Comparison of ENCODE assay signal across 8 cellular contexts in genomic region chr2:178111743-178112142, GRCh38. TPM values are rescaled to one million over a fixed set of nuclear protein-coding genes. Genes with fewer than 3 reads are reported as not detected.
DNase-seq lines count a peak whose midpoint lies in the region; ATAC-seq and TF ChIP-seq lines count a peak whose summit lies in the region.

No MANE protein-coding gene starts in this region.

- H3K27ac Mint-ChIP-seq in Caco-2 (ENCODE audit: unreplicated experiment) (peak overlapping the region; percentile 80), natural killer cell (peak overlapping the region; percentile 79 to 87)
- H3K27ac Mint-ChIP-seq in activated naive CD8-positive, alpha-beta T cell treated with anti-CD3 and anti-CD28 coated beads, Interleukin-2, amount 50 U/mL, for 24 hours: no peak overlapping the region

- H3K27me3 Mint-ChIP-seq in Caco-2 (ENCODE audit: insufficient read depth, unreplicated experiment): peaks cover 7% of the 10 kb centered on the region
- no peaks in the 10 kb centered on the region for H3K27me3 Mint-ChIP-seq in activated naive CD8-positive, alpha-beta T cell treated with anti-CD3 and anti-CD28 coated beads, Interleukin-2, amount 50 U/mL, for 24 hours
- no peaks in the 10 kb centered on the region for H3K27me3 Mint-ChIP-seq in natural killer cell (ENCODE audit: low read depth in 2 of 2)

- peak overlapping the region; percentile 94 for H3K4me3 Mint-ChIP-seq in Caco-2 (ENCODE audit: unreplicated experiment)
- H3K4me3 Mint-ChIP-seq in activated naive CD8-positive, alpha-beta T cell treated with anti-CD3 and anti-CD28 coated beads, Interleukin-2, amount 50 U/mL, for 24 hours: peak overlapping the region; percentile 92
- H3K4me3 Mint-ChIP-seq in natural killer cell: peak overlapping the region; percentile 92

- H3K9me3 Mint-ChIP-seq in Caco-2 (ENCODE audit: unreplicated experiment) (no peaks in the 10 kb centered on the region), natural killer cell (no peaks in the 10 kb centered on the region)
- no peaks in the 10 kb centered on the region for H3K9me3 Mint-ChIP-seq in activated naive CD8-positive, alpha-beta T cell treated with anti-CD3 and anti-CD28 coated beads, Interleukin-2, amount 50 U/mL, for 24 hours

- H3K36me3 Mint-ChIP-seq in Caco-2 (ENCODE audit: insufficient read depth, unreplicated experiment) (peaks cover 7% of the 10 kb centered on the region), natural killer cell (no peaks in the 10 kb centered on the region)
- H3K36me3 Mint-ChIP-seq in activated naive CD8-positive, alpha-beta T cell treated with anti-CD3 and anti-CD28 coated beads, Interleukin-2, amount 50 U/mL, for 24 hours (ENCODE audit: low read depth): peaks cover 5% of the 10 kb centered on the region

- DNase-seq in Caco-2 (no peak), natural killer cell (no peak), islet precursor cell (no peak), NCI-H2029 treated with DMSO at 0.1 percent for 48 hours (lab: John Stamatoyannopoulos, UW) (no peak), cardiac septum (ENCODE audit: low spot score) (no peak)
- DNase-seq in activated naive CD8-positive, alpha-beta T cell treated with anti-CD3 and anti-CD28 coated beads, Interleukin-2, amount 50 U/mL, for 24 hours: no peak

- H3K9me3 ChIP-seq in Caco-2: no peaks in the 10 kb centered on the region

- intact Hi-C loops in Caco-2 (cut with micrococcal nuclease; ENCODE audit: unreplicated experiment): loop anchor here (1.0 to 10.0 kb wide), 6 partner anchors 81 to 369 kb away; partner anchors contain the start of genes OSBPL6 and PLEKHA3
- intact Hi-C loops in natural killer cell (cut with micrococcal nuclease): loop anchor here (1.0 to 2.0 kb wide), 2 partner anchors 169 to 303 kb away; no protein-coding TSS in a partner anchor
- intact Hi-C loops in cardiac septum (cut with DNase I): loop anchor here (5.0 kb wide), 3 partner anchors 81 to 301 kb away; partner anchors contain the start of gene OSBPL6

- no peak overlapping the region for H3K4me3 ChIP-seq in Caco-2 (ENCODE audit: low read depth, low read length)

- no peaks in the 10 kb centered on the region for H3K36me3 ChIP-seq in Caco-2 (ENCODE audit: control insufficient read depth, insufficient read depth, low read length)

- CTCF ChIA-PET in Caco-2 (lab: Charles Lee): interaction anchor here (0.6 to 1.7 kb wide), 5 partner anchors 22 to 308 kb away, joined by 3 to 10 read pairs (median 4); no protein-coding TSS in a partner anchor

- H3K4me1 Mint-ChIP-seq in Caco-2 (ENCODE audit: low read depth, unreplicated experiment) (peaks cover 6% of the 10 kb centered on the region), natural killer cell (peaks cover 30 to 38% of the 10 kb centered on the region in 2 donors)
- peaks cover 35% of the 10 kb centered on the region for H3K4me1 Mint-ChIP-seq in activated naive CD8-positive, alpha-beta T cell treated with anti-CD3 and anti-CD28 coated beads, Interleukin-2, amount 50 U/mL, for 24 hours

- 0 out of 2 replicates have a peak, but pooled peaks cover 6% of the 10 kb centered on the region for H3K4me1 ChIP-seq in Caco-2

- POLR2A ChIA-PET in Caco-2 (lab: Charles Lee): interaction anchor here (1.4 kb wide), 1 partner anchor 339 kb away, joined by 4 read pairs; the partner anchor contains the start of genes PJVK and PRKRA

- no peak for TF ChIP-seq CTCF in Caco-2 (IDR thresholded peaks at IDR 0.05; ENCODE audit: insufficient read depth in 1 of 2, low read depth in 1 of 2, low read length in 1 of 2, severe bottlenecking in 1 of 2, unreplicated experiment in 1 of 2)
- TF ChIP-seq CTCF in natural killer cell (IDR thresholded peaks at IDR 0.05): no peak

- ATAC-seq in HG03103 (IDR thresholded peaks at IDR 0.05; ENCODE audit: low read depth, unreplicated experiment) (peak; percentile 0), natural killer cell (no peak), GM21717 (IDR thresholded peaks at IDR 0.05; ENCODE audit: unreplicated experiment) (no peak)
- no peak for ATAC-seq in activated naive CD8-positive, alpha-beta T cell treated with anti-CD3 and anti-CD28 coated beads, Interleukin-2, amount 50 U/mL, for 24 hours

- no peaks in the 10 kb centered on the region for H3K27me3 ChIP-seq in Caco-2 (replicated peaks; ENCODE audit: control insufficient read depth, insufficient read depth, low read length)

- no TSS peak for BruUV-seq in Caco-2 (replicated peaks; lab: Mats Ljungman, UMichigan)

RNA-seq across cellular contexts. Expression of gene RBM45, which starts 0.5 kb away (rescaled TPM):
- total RNA-seq in Caco-2 (2022) (13.4 and 13.6 TPM in 2 replicates), natural killer cell (10 to 100 TPM in 1 of 3 donors, 1 to 10 TPM in 2; 7.8 to 10.9 (median 9.1) TPM), cardiac septum (5.2 TPM)

RNA-seq across cellular contexts. Expression of gene PDE11A, which starts 39.2 kb away (rescaled TPM):
- total RNA-seq in Caco-2 (2022): 0.21 and 0.25 TPM in 2 replicates
- not detected for total RNA-seq in natural killer cell
- 0.54 TPM for total RNA-seq in cardiac septum
